16 cellular contexts compared by ENCODE assay signal in genomic region chr17:49213399-49213798, GRCh38. TPM values are rescaled to one million over a fixed set of nuclear protein-coding genes. Genes with fewer than 3 reads are reported as not detected.
A peak's percentile ranks its signal among the peaks of the same experiment; 100 is the strongest.
DNase-seq lines count a peak whose midpoint lies in the region; ATAC-seq, FAIRE-seq and TF ChIP-seq lines count a peak whose summit lies in the region.
"Had no signal": no experiment of that assay in that cellular context is flagged by ENCODE, and none has a peak within 500 bp of the region (broad histone marks: within the 10 kb centered on the region; RNA-seq: fewer than 3 reads in every experiment).

No MANE protein-coding gene starts in this region.

- H3K4me3 ChIP-seq in CD8-positive, alpha-beta memory T cell (ENCODE audit: low read length): peak overlapping the region; percentile 35
- H3K4me3 ChIP-seq: sigmoid colon had no signal

- no peaks in the 10 kb centered on the region for H3K27me3 Mint-ChIP-seq in CD8-positive, alpha-beta memory T cell
- H3K27me3 Mint-ChIP-seq in activated CD8-positive, alpha-beta T cell treated with anti-CD3 and anti-CD28 coated beads for 36 hours: no peaks in the 10 kb centered on the region
- H3K27me3 Mint-ChIP-seq in naive B cell: no peaks in the 10 kb centered on the region
- H3K27me3 Mint-ChIP-seq in Calu3 (ENCODE audit: unreplicated experiment): peaks cover 66% of the 10 kb centered on the region

- peak overlapping the region; percentile 67 to 99 (median 94) for H3K27ac Mint-ChIP-seq in CD8-positive, alpha-beta memory T cell
- peak overlapping the region; percentile 91 for H3K27ac Mint-ChIP-seq in activated CD8-positive, alpha-beta T cell treated with anti-CD3 and anti-CD28 coated beads for 36 hours
- peak overlapping the region; percentile 4 to 97 (median 82) for H3K27ac Mint-ChIP-seq in naive B cell
- no peak overlapping the region for H3K27ac Mint-ChIP-seq in Calu3 (ENCODE audit: unreplicated experiment)

- H3K27ac ChIP-seq in CD8-positive, alpha-beta memory T cell (ENCODE audit: low read depth, low read length): no peak overlapping the region

- H3K9me3 Mint-ChIP-seq in CD8-positive, alpha-beta memory T cell: no peaks in the 10 kb centered on the region
- no peaks in the 10 kb centered on the region for H3K9me3 Mint-ChIP-seq in activated CD8-positive, alpha-beta T cell treated with anti-CD3 and anti-CD28 coated beads for 36 hours
- H3K9me3 Mint-ChIP-seq in naive B cell: no peaks in the 10 kb centered on the region
- H3K9me3 Mint-ChIP-seq in Calu3 (ENCODE audit: low read depth, unreplicated experiment): no peaks in the 10 kb centered on the region
- H3K9me3 Mint-ChIP-seq: neural crest cell had no signal

- H3K27me3 ChIP-seq in CD8-positive, alpha-beta memory T cell (ENCODE audit: insufficient read depth, low read length, poor library complexity, severe bottlenecking): no peaks in the 10 kb centered on the region

- peaks cover 81 to 92% (median 92%) of the 10 kb centered on the region in 3 donors for H3K4me1 Mint-ChIP-seq in CD8-positive, alpha-beta memory T cell
- H3K4me1 Mint-ChIP-seq in activated CD8-positive, alpha-beta T cell treated with anti-CD3 and anti-CD28 coated beads for 36 hours (ENCODE audit: low read depth): peaks cover 76% of the 10 kb centered on the region
- H3K4me1 Mint-ChIP-seq in naive B cell (peaks cover 79 to 94% (median 92%) of the 10 kb centered on the region in 3 donors), Calu3 (ENCODE audit: low read depth, unreplicated experiment) (peaks cover 9% of the 10 kb centered on the region)

- no peak for TF ChIP-seq CTCF in activated CD8-positive, alpha-beta T cell treated with anti-CD3 and anti-CD28 coated beads for 36 hours (IDR thresholded peaks at IDR 0.05)
- TF ChIP-seq CTCF in Calu3 (IDR thresholded peaks at IDR 0.05; ENCODE audit: unreplicated experiment): no peak

- intact Hi-C loops in activated CD8-positive, alpha-beta T cell treated with anti-CD3 and anti-CD28 coated beads for 36 hours (cut with micrococcal nuclease): no loop called here
- intact Hi-C loops in Calu3 (cut with micrococcal nuclease; ENCODE audit: unreplicated experiment): no loop called here

- no peak for DNase-seq in CD8-positive, alpha-beta memory T cell
- DNase-seq in GM18507 (ENCODE audit: extremely low spot score, insufficient read length, low read depth) (no peak), naive B cell (peak; percentile 41), islet precursor cell (no peak), activated gamma-delta T cell (lab: John Stamatoyannopoulos, UW) (no peak), Calu3 (no peak)
- no peak for DNase-seq in activated CD8-positive, alpha-beta T cell treated with anti-CD3 and anti-CD28 coated beads for 36 hours
- DNase-seq: anterior cingulate cortex, foreskin melanocyte, kidney, NCI-H2081 treated with DMSO at 0.1 percent for 48 hours, sigmoid colon had no signal

- no peak for ATAC-seq in activated CD8-positive, alpha-beta T cell treated with anti-CD3 and anti-CD28 coated beads for 36 hours
- ATAC-seq in naive B cell (ENCODE audit: low read depth in 2 of 2) (peak; percentile 18 to 20), GM21825 (IDR thresholded peaks at IDR 0.05; ENCODE audit: unreplicated experiment) (no peak)

- no peaks in the 10 kb centered on the region for H3K9me3 ChIP-seq in CD8-positive, alpha-beta memory T cell (ENCODE audit: low read length)
- H3K9me3 ChIP-seq: sigmoid colon had no signal

- POLR2A ChIA-PET in CD8-positive, alpha-beta memory T cell (lab: Charles Lee): interaction anchor here (1.4 to 2.8 kb wide), 2 partner anchors 9 to 21 kb away, joined by 3 to 13 read pairs; no protein-coding TSS in a partner anchor
- POLR2A ChIA-PET in activated CD8-positive, alpha-beta T cell treated with anti-CD3 and anti-CD28 coated beads for 36 hours (lab: Charles Lee): interaction anchor here (2.1 to 5.8 kb wide), 4 partner anchors 9 to 21 kb away, joined by 7 to 52 read pairs (median 24); no protein-coding TSS in a partner anchor

- BruUV-seq in Calu3 (replicated peaks; lab: Mats Ljungman, UMichigan): no TSS peak

- CTCF ChIA-PET in CD8-positive, alpha-beta memory T cell (lab: Charles Lee): interaction anchor here (0.9 to 12.6 kb wide), 5 partner anchors 9 to 33 kb away, joined by 3 to 133 read pairs (median 18); partner anchors contain the start of gene PHOSPHO1
- CTCF ChIA-PET in activated CD8-positive, alpha-beta T cell treated with anti-CD3 and anti-CD28 coated beads for 36 hours (lab: Charles Lee): interaction anchor here (1.1 to 8.9 kb wide), 5 partner anchors 9 to 40 kb away, joined by 3 to 58 read pairs (median 11); no protein-coding TSS in a partner anchor
- CTCF ChIA-PET in Calu3 (lab: Charles Lee): no interaction called here

- H3K36me3 ChIP-seq in CD8-positive, alpha-beta memory T cell (ENCODE audit: insufficient read depth, low read length): no peaks in the 10 kb centered on the region
- H3K36me3 ChIP-seq: sigmoid colon had no signal

- peaks cover 90% of the 10 kb centered on the region for H3K4me1 ChIP-seq in CD8-positive, alpha-beta memory T cell (ENCODE audit: insufficient read depth, low read length)
- H3K4me1 ChIP-seq: sigmoid colon had no signal

- peaks cover 0 to 44% (median 14%) of the 10 kb centered on the region in 3 donors for H3K36me3 Mint-ChIP-seq in CD8-positive, alpha-beta memory T cell
- H3K36me3 Mint-ChIP-seq in activated CD8-positive, alpha-beta T cell treated with anti-CD3 and anti-CD28 coated beads for 36 hours (ENCODE audit: low read depth): peaks cover 55% of the 10 kb centered on the region
- H3K36me3 Mint-ChIP-seq in naive B cell (no peaks in the 10 kb centered on the region), Calu3 (ENCODE audit: insufficient read depth, unreplicated experiment) (no peaks in the 10 kb centered on the region)

- peak; percentile 95 for FAIRE-seq in GM18507 (lab: Jason Lieb, UNC)
- FAIRE-seq: kidney had no signal

- H3K4me3 Mint-ChIP-seq in CD8-positive, alpha-beta memory T cell: peak overlapping the region; percentile 81 to 99 (median 98)
- H3K4me3 Mint-ChIP-seq in activated CD8-positive, alpha-beta T cell treated with anti-CD3 and anti-CD28 coated beads for 36 hours: peak overlapping the region; percentile 79
- H3K4me3 Mint-ChIP-seq in naive B cell (peak overlapping the region; percentile 76 to 93 (median 84)), Calu3 (ENCODE audit: low read depth, unreplicated experiment) (no peak overlapping the region)
- H3K4me3 Mint-ChIP-seq: neural crest cell had no signal

RNA-seq across cellular contexts. Expression of gene ABI3, which starts 2.9 kb away (rescaled TPM):
- 10 to 100 TPM; 46.4 to 48.5 TPM for total RNA-seq in CD8-positive, alpha-beta memory T cell
- 95.4 TPM for polyA plus RNA-seq in CD8-positive, alpha-beta memory T cell
- 10 to 100 TPM; 39.3 to 45.1 TPM for total RNA-seq in activated CD8-positive, alpha-beta T cell treated with anti-CD3 and anti-CD28 coated beads for 36 hours
- polyA plus RNA-seq in naive B cell (ENCODE audit: low read depth in 6 of 6): 10 to 100 TPM in 4 of 6 donors, 1 to 10 TPM in 2; 8.1 to 28.4 (median 18.0) TPM
- not detected in 2 replicates for total RNA-seq in Calu3 (2022)
- total RNA-seq: LHCN-M2 had no signal

RNA-seq across cellular contexts. Expression of gene GNGT2, which starts 3.0 kb away (rescaled TPM):
- total RNA-seq in CD8-positive, alpha-beta memory T cell: 10 to 100 TPM; 24.0 to 26.5 TPM
- 33.6 TPM for polyA plus RNA-seq in CD8-positive, alpha-beta memory T cell
- total RNA-seq in activated CD8-positive, alpha-beta T cell treated with anti-CD3 and anti-CD28 coated beads for 36 hours: 10 to 100 TPM; 21.7 to 23.9 TPM
- polyA plus RNA-seq in naive B cell (ENCODE audit: low read depth in 6 of 6): 10 to 100 TPM in 3 of 6 donors, 1 to 10 TPM in 3; 4.5 to 16.0 (median 11.3) TPM
- total RNA-seq in Calu3 (2022): not detected in 2 replicates
- total RNA-seq: LHCN-M2, neural crest cell had no signal

RNA-seq across cellular contexts. Expression of gene PHOSPHO1, which starts 17.2 kb away (rescaled TPM):
- not detected for total RNA-seq in CD8-positive, alpha-beta memory T cell
- 0.91 TPM for polyA plus RNA-seq in CD8-positive, alpha-beta memory T cell
- total RNA-seq in activated CD8-positive, alpha-beta T cell treated with anti-CD3 and anti-CD28 coated beads for 36 hours: not detected
- polyA plus RNA-seq in naive B cell (ENCODE audit: low read depth in 6 of 6): under 1 TPM in 4 of 6 donors, not detected in 2; 0.25 to 0.58 (median 0.31) TPM
- not detected in 2 replicates for total RNA-seq in Calu3 (2022)
- total RNA-seq: activated CD8-positive, alpha-beta memory T cell treated with anti-CD3 and anti-CD28 coated beads for 36 hours; neural crest cell; sigmoid colon had no signal

Comparison
In these comparisons a context has a peak if more than half of its experiments do, and no peak if none do; other contexts are left out.
1. ATAC-seq: peak in naive B cell (2 of 2); none in activated CD8-positive, alpha-beta T cell treated with anti-CD3 and anti-CD28 coated beads for 36 hours (single experiment) and GM21825 (single experiment).
2. RNA of gene ABI3, which starts 2.9 kb away (total RNA-seq): 46.4 to 48.5 TPM in CD8-positive, alpha-beta memory T cell and 39.3 to 45.1 TPM in activated CD8-positive, alpha-beta T cell treated with anti-CD3 and anti-CD28 coated beads for 36 hours; not detected in Calu3; every median in the first group is over 10 times any median in the second.
3. RNA of gene GNGT2, which starts 3.0 kb away (total RNA-seq): 24.0 to 26.5 TPM in CD8-positive, alpha-beta memory T cell and 21.7 to 23.9 TPM in activated CD8-positive, alpha-beta T cell treated with anti-CD3 and anti-CD28 coated beads for 36 hours; not detected in Calu3; every median in the first group is over 10 times any median in the second.